In genomic region chr10:93300981-93301380, GRCh38 we compare ENCODE assay signal across 18 cellular contexts.
"Had no signal": no experiment of that assay in that cellular context is flagged by ENCODE, and none has a peak within 500 bp of the region (broad histone marks: within the 10 kb centered on the region; RNA-seq: fewer than 3 reads in every experiment).

No MANE protein-coding gene starts in this region.

- H3K4me3 ChIP-seq: SJCRH30 had no signal

- H3K9me3 ChIP-seq: SJCRH30 had no signal

- H3K27ac ChIP-seq: HL-60, SJCRH30 had no signal

- H3K27me3 ChIP-seq: SJCRH30 had no signal

- ATAC-seq: SK-N-SH treated with all-trans-retinoic acid at 6 μM for 48 hours had no signal

- H3K4me1 ChIP-seq: SJCRH30 had no signal

- DNase-seq: KBM-7, MV-4-11, NCI-H1048, NCI-H1105, NCI-H1436 treated with DMSO at 0.1 percent for 48 hours, NCI-H1694, NCI-H187 treated with DMSO at 0.1 percent for 48 hours, NCI-H2029 treated with DMSO at 0.1 percent for 48 hours, NCI-H2171 treated with DMSO at 0.1 percent for 48 hours, NCI-H524, NCI-H526 treated with DMSO at 0.1 percent for 48 hours, NCI-H82, Right ventricle myocardium superior, RPMI8226, SJCRH30 had no signal

- H3K36me3 ChIP-seq: SJCRH30 had no signal

- FAIRE-seq: RCC 7860 had no signal
